10 cellular contexts compared by ENCODE assay signal in genomic region chr4:158578476-158578875, GRCh38. TPM values are rescaled to one million over a fixed set of nuclear protein-coding genes. Genes with fewer than 3 reads are reported as not detected.
DNase-seq lines count a peak whose midpoint lies in the region; ATAC-seq and TF ChIP-seq lines count a peak whose summit lies in the region.
"Had no signal": no experiment of that assay in that cellular context is flagged by ENCODE, and none has a peak within 500 bp of the region (broad histone marks: within the 10 kb centered on the region; RNA-seq: fewer than 3 reads in every experiment).

No MANE protein-coding gene starts in this region.

- H3K9me3 ChIP-seq in DND-41 (ENCODE audit: insufficient read depth, low read length, severe bottlenecking) = no peaks in the 10 kb centered on the region
- no peaks in the 10 kb centered on the region for H3K9me3 ChIP-seq in Karpas-422 (ENCODE audit: low read length)
- no peaks in the 10 kb centered on the region for H3K9me3 ChIP-seq in adrenal gland (replicated peaks in 1 of 3)
- H3K9me3 ChIP-seq in gastrocnemius medialis = no peaks in the 10 kb centered on the region

- H3K27ac Mint-ChIP-seq in natural killer cell treated with Interleukin-12 subunit alpha and Interleukin-12 subunit beta and Interleukin-15 and Interleukin-18, amount 100 ng/mL, for 72 hours = no peak overlapping the region

- H3K9me2 ChIP-seq in Karpas-422 (replicated peaks; ENCODE audit: insufficient read depth, low read length) = no peaks in the 10 kb centered on the region

- ATAC-seq in DND-41 (ENCODE audit: insufficient read depth, low read depth) (no peak), HG02642 (IDR thresholded peaks at IDR 0.05; ENCODE audit: poor library complexity, unreplicated experiment) (no peak), gastrocnemius medialis (no peak)
- no peak for ATAC-seq in natural killer cell treated with Interleukin-12 subunit alpha and Interleukin-12 subunit beta and Interleukin-15 and Interleukin-18, amount 100 ng/mL, for 72 hours

- no peak overlapping the region for H3K4me3 Mint-ChIP-seq in natural killer cell treated with Interleukin-12 subunit alpha and Interleukin-12 subunit beta and Interleukin-15 and Interleukin-18, amount 100 ng/mL, for 72 hours

- H3K9ac ChIP-seq in DND-41 (ENCODE audit: low read depth, low read length) (no peak overlapping the region), Karpas-422 (ENCODE audit: low read length) (no peak overlapping the region)

- no peak for TF ChIP-seq POLR2A in adrenal gland (IDR thresholded peaks at IDR 0.05)
- no peak for TF ChIP-seq POLR2A in gastrocnemius medialis (IDR thresholded peaks at IDR 0.05)

- no peak for DNase-seq in DND-41
- DNase-seq in Karpas-422 = peak; percentile 61
- peak; percentile 17 for DNase-seq in left kidney (ENCODE audit: low read depth, low spot score)
- DNase-seq in natural killer cell treated with Interleukin-12 subunit alpha and Interleukin-12 subunit beta and Interleukin-15 and Interleukin-18, amount 100 ng/mL, for 72 hours (ENCODE audit: low spot score) = no peak
- no peak for DNase-seq in adrenal gland
- DNase-seq in gastrocnemius medialis = no peak
- DNase-seq: activated T-cell treated with anti-CD3 and anti-CD28 coated beads for 4 hours, NCI-H82 had no signal

- H2AFZ ChIP-seq in DND-41 (ENCODE audit: low read depth, low read length) (no peak overlapping the region), Karpas-422 (ENCODE audit: low read length) (no peak overlapping the region)

- H3K79me2 ChIP-seq in DND-41 (ENCODE audit: insufficient read depth, low read length) = no peaks in the 10 kb centered on the region
- H3K79me2 ChIP-seq in Karpas-422 (ENCODE audit: low read length) = no peaks in the 10 kb centered on the region

- H3K4me1 Mint-ChIP-seq in natural killer cell treated with Interleukin-12 subunit alpha and Interleukin-12 subunit beta and Interleukin-15 and Interleukin-18, amount 100 ng/mL, for 72 hours (ENCODE audit: low read depth in 2 of 2) = no peaks in the 10 kb centered on the region

- H3K36me3 ChIP-seq in DND-41 (ENCODE audit: insufficient read depth, low read length) = no peaks in the 10 kb centered on the region
- H3K36me3 ChIP-seq in Karpas-422 (ENCODE audit: insufficient read depth, low read length) = no peaks in the 10 kb centered on the region
- no peaks in the 10 kb centered on the region for H3K36me3 ChIP-seq in adrenal gland (replicated peaks in 1 of 2)
- H3K36me3 ChIP-seq in gastrocnemius medialis = no peaks in the 10 kb centered on the region

- H4K20me1 ChIP-seq in DND-41 (ENCODE audit: insufficient read depth, low read length) (no peaks in the 10 kb centered on the region), Karpas-422 (ENCODE audit: insufficient read depth, low read depth, low read length) (no peaks in the 10 kb centered on the region)

- no peaks in the 10 kb centered on the region for H3K9me3 Mint-ChIP-seq in natural killer cell treated with Interleukin-12 subunit alpha and Interleukin-12 subunit beta and Interleukin-15 and Interleukin-18, amount 100 ng/mL, for 72 hours

- H3K4me1 ChIP-seq in DND-41 (ENCODE audit: insufficient read depth, low read length) (no peaks in the 10 kb centered on the region), Karpas-422 (ENCODE audit: low read length) (no peaks in the 10 kb centered on the region), adrenal gland (replicated peaks in 1 of 2) (no peaks in the 10 kb centered on the region), gastrocnemius medialis (no peaks in the 10 kb centered on the region)

- intact Hi-C loops in adrenal gland (cut with DNase I) (no loop called here), gastrocnemius medialis (cut with DNase I; ENCODE audit: low total_unique reads) (no loop called here)

- no peak overlapping the region for H3K4me3 ChIP-seq in DND-41 (ENCODE audit: low read depth in 1 of 2, low read length in 2 of 2)
- no peak overlapping the region for H3K4me3 ChIP-seq in Karpas-422 (ENCODE audit: low read length)
- H3K4me3 ChIP-seq in WI38 (ENCODE audit: low read depth, low read length) = no peak overlapping the region
- H3K4me3 ChIP-seq in adrenal gland = no peak overlapping the region
- no peak overlapping the region for H3K4me3 ChIP-seq in gastrocnemius medialis

- peaks cover 0 to 14% of the 10 kb centered on the region in 2 donors for H3K27me3 Mint-ChIP-seq in natural killer cell treated with Interleukin-12 subunit alpha and Interleukin-12 subunit beta and Interleukin-15 and Interleukin-18, amount 100 ng/mL, for 72 hours

- H3K4me2 ChIP-seq in DND-41 (ENCODE audit: insufficient read depth, low read length) (no peak overlapping the region), Karpas-422 (ENCODE audit: low read depth, low read length, poor library complexity, severe bottlenecking) (no peak overlapping the region)

- no peak overlapping the region for H3K27ac ChIP-seq in DND-41 (ENCODE audit: low read length)
- no peak overlapping the region for H3K27ac ChIP-seq in Karpas-422 (ENCODE audit: low read length)
- no peak overlapping the region for H3K27ac ChIP-seq in adrenal gland
- no peak overlapping the region for H3K27ac ChIP-seq in gastrocnemius medialis

- no peaks in the 10 kb centered on the region for H3K36me3 Mint-ChIP-seq in natural killer cell treated with Interleukin-12 subunit alpha and Interleukin-12 subunit beta and Interleukin-15 and Interleukin-18, amount 100 ng/mL, for 72 hours

- WGBS in adrenal gland, 4 donors = 39 to 50% (median 47%) methylated on average over 1 of the region's 1 CpG

- TF ChIP-seq CTCF in DND-41 (IDR thresholded peaks at IDR 0.05; ENCODE audit: borderline replicate concordance, extremely low read depth, low read length, poor library complexity, severe bottlenecking) (peak; percentile 14), WI38 (IDR thresholded peaks at IDR 0.05; ENCODE audit: low read depth, low read length) (peak; percentile 28; the same call in 1 of the 2 replicates), adrenal gland (IDR thresholded peaks at IDR 0.05) (no peak), gastrocnemius medialis (IDR thresholded peaks at IDR 0.05 in 4 of 5, conservative IDR thresholded peaks at IDR 0.05 in 1 of 5) (no peak)

- in situ Hi-C loops in gastrocnemius medialis (cut with MboI; ENCODE audit: low sequenced_read_pairs in 4 of 4) = no loop called here

- H3K27me3 ChIP-seq in DND-41 (ENCODE audit: insufficient read depth, low read length, poor library complexity) (no peaks in the 10 kb centered on the region), Karpas-422 (ENCODE audit: low read length) (no peaks in the 10 kb centered on the region), adrenal gland (no peaks in the 10 kb centered on the region), gastrocnemius medialis (no peaks in the 10 kb centered on the region)

RNA-seq across cellular contexts. Expression of gene RXFP1, which starts 56.8 kb away (rescaled TPM):
- total RNA-seq in Karpas-422 (2014; rRNA removed; shearing (Covaris generic); ENCODE audit: low replicate concordance) = not detected in 2 replicates
- total RNA-seq in natural killer cell treated with Interleukin-12 subunit alpha and Interleukin-12 subunit beta and Interleukin-15 and Interleukin-18, amount 100 ng/mL, for 72 hours = not detected
- total RNA-seq in adrenal gland (10 to 100 TPM in 2 of 8 donors, 1 to 10 TPM in 6; 3.0 to 15.3 (median 9.1) TPM), gastrocnemius medialis (not detected)
- polyA plus RNA-seq in adrenal gland = 10 to 100 TPM in 1 of 3 donors, 1 to 10 TPM in 2; 3.8 to 10.1 (median 4.4) TPM

Comparison
In these comparisons a context has a peak if more than half of its experiments do, and no peak if none do; other contexts are left out.
1. DNase-seq: peak in Karpas-422 (single experiment) and left kidney (single experiment); none in DND-41 (single experiment), natural killer cell treated with Interleukin-12 subunit alpha and Interleukin-12 subunit beta and Interleukin-15 and Interleukin-18, amount 100 ng/mL, for 72 hours (single experiment), adrenal gland (0 of 7) and gastrocnemius medialis (0 of 2).
2. CTCF ChIP-seq: peak in DND-41 (single experiment) and WI38 (single experiment); none in adrenal gland (0 of 6) and gastrocnemius medialis (0 of 5).